ENCODE assay signal across 24 cellular contexts in genomic region chrX:21912989-21913388, GRCh38. TPM values are rescaled to one million over a fixed set of nuclear protein-coding genes. Genes with fewer than 3 reads are reported as not detected.
A peak's percentile ranks its signal among the peaks of the same experiment; 100 is the strongest.
DNase-seq lines count a peak whose midpoint lies in the region; ATAC-seq and TF ChIP-seq lines count a peak whose summit lies in the region.
"Had no signal": no experiment of that assay in that cellular context is flagged by ENCODE, and none has a peak within 500 bp of the region (broad histone marks: within the 10 kb centered on the region; RNA-seq: fewer than 3 reads in every experiment).

No MANE protein-coding gene starts in this region.

- H3K27ac Mint-ChIP-seq in stimulated activated effector memory CD8-positive, alpha-beta T cell treated with anti-CD3 and anti-CD28 coated beads, Interleukin-12 subunit alpha, Interleukin-12 subunit beta, amount 100 ng/mL, for 72 hours: peak overlapping the region; percentile 30
- H3K27ac Mint-ChIP-seq: B cell; CD14-positive monocyte; CD4-positive, alpha-beta memory T cell; CD4-positive, CD25-positive, alpha-beta regulatory T cell had no signal

- no peaks in the 10 kb centered on the region for H3K27me3 ChIP-seq in SK-N-SH (ENCODE audit: insufficient read depth)
- H3K27me3 ChIP-seq: BLaER1 treated with 17β-estradiol and CSF1 and Interleukin-3, amounts not matched to agents 10 nM and 100 nM had no signal

- no peak for TF ChIP-seq EP300 in SK-N-SH (IDR thresholded peaks at IDR 0.05; ENCODE audit: borderline replicate concordance in 1 of 2, low read depth in 1 of 2, low read length in 1 of 2)

- no peaks in the 10 kb centered on the region for H3F3A ChIP-seq in SK-N-SH (replicated peaks; ENCODE audit: insufficient read depth)

- H3K9ac ChIP-seq in SK-N-SH: no peak overlapping the region
- H3K9ac ChIP-seq: BLaER1 treated with 17β-estradiol and CSF1 and Interleukin-3, amounts not matched to agents 10 nM and 100 nM had no signal

- H3K9me2 ChIP-seq in SK-N-SH: no peaks in the 10 kb centered on the region

- TF ChIP-seq RAD21 in SK-N-SH (IDR thresholded peaks at IDR 0.05; ENCODE audit: low read length): no peak

- TF ChIP-seq CTCF in SK-N-SH (IDR thresholded peaks at IDR 0.05): no peak
- TF ChIP-seq CTCF in VCaP (conservative IDR thresholded peaks at IDR 0.05): no peak

- H2AFZ ChIP-seq in SK-N-SH (ENCODE audit: low read depth): no peak overlapping the region

- H3K9me3 ChIP-seq in SK-N-SH: no peaks in the 10 kb centered on the region
- H3K9me3 ChIP-seq: A549; BLaER1 treated with 17β-estradiol and CSF1 and Interleukin-3, amounts not matched to agents 10 nM and 100 nM had no signal

- no peaks in the 10 kb centered on the region for H3K9me3 Mint-ChIP-seq in stimulated activated effector memory CD8-positive, alpha-beta T cell treated with anti-CD3 and anti-CD28 coated beads, Interleukin-12 subunit alpha, Interleukin-12 subunit beta, amount 100 ng/mL, for 72 hours
- H3K9me3 Mint-ChIP-seq: CD4-positive, alpha-beta memory T cell; CD4-positive, CD25-positive, alpha-beta regulatory T cell; CD8-positive, alpha-beta memory T cell had no signal

- H3K4me3 Mint-ChIP-seq in stimulated activated effector memory CD8-positive, alpha-beta T cell treated with anti-CD3 and anti-CD28 coated beads, Interleukin-12 subunit alpha, Interleukin-12 subunit beta, amount 100 ng/mL, for 72 hours: no peak overlapping the region
- H3K4me3 Mint-ChIP-seq: B cell; CD14-positive monocyte; CD4-positive, alpha-beta memory T cell; CD4-positive, CD25-positive, alpha-beta regulatory T cell; CD8-positive, alpha-beta memory T cell had no signal

- DNase-seq in SK-N-SH (no peak), NCI-H524 (lab: John Stamatoyannopoulos, UW) (no peak)
- DNase-seq in stimulated activated effector memory CD8-positive, alpha-beta T cell treated with anti-CD3 and anti-CD28 coated beads, Interleukin-12 subunit alpha, Interleukin-12 subunit beta, amount 100 ng/mL, for 72 hours (ENCODE audit: low spot score in 2 of 2): no peak
- no peak for DNase-seq in stimulated activated CD4-positive, alpha-beta T cell treated with anti-CD3 and anti-CD28 coated beads, Interleukin-4, amount 100 ng/mL, for 1 hour
- DNase-seq: AML-193; CD4-positive, alpha-beta memory T cell; CD4-positive, CD25-positive, alpha-beta regulatory T cell; CD8-positive, alpha-beta memory T cell; COR-L47; DMS 273 treated with DMSO at 0.1 percent for 48 hours; DMS153; DMS53; DMS79; DND-41; EL; GDM1 had no signal

- H3K36me3 ChIP-seq in SK-N-SH (replicated peaks in 1 of 2; ENCODE audit: control insufficient read depth in 1 of 2, insufficient read depth in 2 of 2, low read length in 1 of 2): no peaks in the 10 kb centered on the region
- H3K36me3 ChIP-seq: BLaER1 treated with 17β-estradiol and CSF1 and Interleukin-3, amounts not matched to agents 10 nM and 100 nM had no signal

- WGBS in SK-N-SH (ENCODE audit: low lambda C conversion rate): 77% methylated on average over 4 of the region's 4 CpGs

- no peak overlapping the region for H3K4me3 ChIP-seq in SK-N-SH (ENCODE audit: low read depth in 2 of 2, low read length in 1 of 2)
- H3K4me3 ChIP-seq: A549; BLaER1 treated with 17β-estradiol and CSF1 and Interleukin-3, amounts not matched to agents 10 nM and 100 nM; GM12878 had no signal

- H3K4me2 ChIP-seq in SK-N-SH: no peak overlapping the region
- H3K4me2 ChIP-seq: A549; BLaER1 treated with 17β-estradiol and CSF1 and Interleukin-3, amounts not matched to agents 10 nM and 100 nM had no signal

- POLR2A ChIA-PET in SK-N-SH (lab: Yijun Ruan, JAX): no interaction called here

- peaks cover 11% of the 10 kb centered on the region for H3K4me1 Mint-ChIP-seq in stimulated activated effector memory CD8-positive, alpha-beta T cell treated with anti-CD3 and anti-CD28 coated beads, Interleukin-12 subunit alpha, Interleukin-12 subunit beta, amount 100 ng/mL, for 72 hours
- H3K4me1 Mint-ChIP-seq: B cell; CD14-positive monocyte; CD4-positive, alpha-beta memory T cell; CD8-positive, alpha-beta memory T cell had no signal

- ATAC-seq in SK-N-SH treated with all-trans-retinoic acid at 6 μM for 48 hours: no peak
- ATAC-seq in stimulated activated effector memory CD8-positive, alpha-beta T cell treated with anti-CD3 and anti-CD28 coated beads, Interleukin-12 subunit alpha, Interleukin-12 subunit beta, amount 100 ng/mL, for 72 hours: no peak
- ATAC-seq: A549, GM12878 had no signal

- no peaks in the 10 kb centered on the region for H3K4me1 ChIP-seq in SK-N-SH (ENCODE audit: control insufficient read depth in 1 of 2, insufficient read depth in 2 of 2, low read depth in 1 of 2, low read length in 1 of 2)
- H3K4me1 ChIP-seq: A549; BLaER1 treated with 17β-estradiol and CSF1 and Interleukin-3, amounts not matched to agents 10 nM and 100 nM had no signal

- no peaks in the 10 kb centered on the region for H3K79me2 ChIP-seq in SK-N-SH (ENCODE audit: insufficient read depth)

- no peaks in the 10 kb centered on the region for H4K20me1 ChIP-seq in SK-N-SH (ENCODE audit: insufficient read depth)
- H4K20me1 ChIP-seq: BLaER1 treated with 17β-estradiol and CSF1 and Interleukin-3, amounts not matched to agents 10 nM and 100 nM had no signal

- H3K36me3 Mint-ChIP-seq in stimulated activated effector memory CD8-positive, alpha-beta T cell treated with anti-CD3 and anti-CD28 coated beads, Interleukin-12 subunit alpha, Interleukin-12 subunit beta, amount 100 ng/mL, for 72 hours: no peaks in the 10 kb centered on the region
- H3K36me3 Mint-ChIP-seq: CD14-positive monocyte; CD4-positive, alpha-beta memory T cell; CD4-positive, CD25-positive, alpha-beta regulatory T cell had no signal

- H3K27ac ChIP-seq in SK-N-SH (ENCODE audit: low read depth in 2 of 2, low read length in 1 of 2) (no peak overlapping the region), VCaP (peak overlapping the region; percentile 76; the same call in 1 of the 2 replicates)
- H3K27ac ChIP-seq: 22Rv1; A549; BLaER1 treated with 17β-estradiol and CSF1 and Interleukin-3, amounts not matched to agents 10 nM and 100 nM had no signal

- CTCF ChIA-PET in SK-N-SH (lab: Yijun Ruan, JAX): no interaction called here

TF ChIP-seq in SK-N-SH treated with all-trans-retinoic acid at 6 μM for 48 hours, 23 proteins besides CTCF, POLR2A, EP300 and RAD21 (continues in another document):
- no peak for TF ChIP-seq RARB (CRISPR knock-in tag; IDR thresholded peaks at IDR 0.05)
- TF ChIP-seq TSHZ2 (CRISPR knock-in tag; IDR thresholded peaks at IDR 0.05): no peak
- TF ChIP-seq ZNF8 (CRISPR knock-in tag; IDR thresholded peaks at IDR 0.05): no peak
- peak; percentile 88 for TF ChIP-seq ZFP3 (CRISPR knock-in tag; IDR thresholded peaks at IDR 0.05)

TF ChIP-seq in SK-N-SH, 30 proteins besides CTCF, POLR2A, EP300 and RAD21 (continues in another document):
- TF ChIP-seq GATA2 (CRISPR knock-in tag; IDR thresholded peaks at IDR 0.05) (no peak), EZH2phosphoT487 (IDR thresholded peaks at IDR 0.05; ENCODE audit: borderline replicate concordance, low read depth) (no peak), IRF3 (IDR thresholded peaks at IDR 0.05; ENCODE audit: low read depth, low read length) (no peak), ELF1 (IDR thresholded peaks at IDR 0.05) (no peak), TCF12 (IDR thresholded peaks at IDR 0.05) (no peak), FOSL2 (IDR thresholded peaks at IDR 0.05; ENCODE audit: borderline replicate concordance, low read depth) (no peak), FOXJ3 (CRISPR knock-in tag; IDR thresholded peaks at IDR 0.05) (no peak), SIN3A (IDR thresholded peaks at IDR 0.05; ENCODE audit: borderline replicate concordance, low read depth, low read length) (no peak), ZBTB33 (IDR thresholded peaks at IDR 0.05; ENCODE audit: borderline replicate concordance, low read depth) (no peak), USF1 (IDR thresholded peaks at IDR 0.05; ENCODE audit: borderline replicate concordance, low read depth) (no peak), MEF2A (IDR thresholded peaks at IDR 0.05; ENCODE audit: borderline replicate concordance, low read depth) (no peak), MXI1 (IDR thresholded peaks at IDR 0.05; ENCODE audit: low read depth, low read length) (no peak)

RNA-seq across cellular contexts. Expression of gene SMS, which starts 27.5 kb away (rescaled TPM):
- polyA plus RNA-seq in SK-N-SH (2012; rRNA removed): 86.9 and 116 TPM in 2 replicates
- polyA plus RNA-seq in SK-N-SH (2012; cell fraction: cytosol; rRNA removed): 134 and 161 TPM in 2 replicates
- 45.9 and 53.9 TPM in 2 replicates for polyA plus RNA-seq in SK-N-SH (2012; cell fraction: nucleus; rRNA removed)

RNA-seq across cellular contexts. Expression of gene YY2, which starts 57.2 kb away (rescaled TPM):
- 2.3 and 2.8 TPM in 2 replicates for polyA plus RNA-seq in SK-N-SH (2012; rRNA removed)
- polyA plus RNA-seq in SK-N-SH (2012; cell fraction: cytosol; rRNA removed): 2.8 and 3.0 TPM in 2 replicates
- 5.1 and 5.7 TPM in 2 replicates for polyA plus RNA-seq in SK-N-SH (2012; cell fraction: nucleus; rRNA removed)
